Comparison of ENCODE assay signal across 1 cellular context in the genomic region with DNA sequence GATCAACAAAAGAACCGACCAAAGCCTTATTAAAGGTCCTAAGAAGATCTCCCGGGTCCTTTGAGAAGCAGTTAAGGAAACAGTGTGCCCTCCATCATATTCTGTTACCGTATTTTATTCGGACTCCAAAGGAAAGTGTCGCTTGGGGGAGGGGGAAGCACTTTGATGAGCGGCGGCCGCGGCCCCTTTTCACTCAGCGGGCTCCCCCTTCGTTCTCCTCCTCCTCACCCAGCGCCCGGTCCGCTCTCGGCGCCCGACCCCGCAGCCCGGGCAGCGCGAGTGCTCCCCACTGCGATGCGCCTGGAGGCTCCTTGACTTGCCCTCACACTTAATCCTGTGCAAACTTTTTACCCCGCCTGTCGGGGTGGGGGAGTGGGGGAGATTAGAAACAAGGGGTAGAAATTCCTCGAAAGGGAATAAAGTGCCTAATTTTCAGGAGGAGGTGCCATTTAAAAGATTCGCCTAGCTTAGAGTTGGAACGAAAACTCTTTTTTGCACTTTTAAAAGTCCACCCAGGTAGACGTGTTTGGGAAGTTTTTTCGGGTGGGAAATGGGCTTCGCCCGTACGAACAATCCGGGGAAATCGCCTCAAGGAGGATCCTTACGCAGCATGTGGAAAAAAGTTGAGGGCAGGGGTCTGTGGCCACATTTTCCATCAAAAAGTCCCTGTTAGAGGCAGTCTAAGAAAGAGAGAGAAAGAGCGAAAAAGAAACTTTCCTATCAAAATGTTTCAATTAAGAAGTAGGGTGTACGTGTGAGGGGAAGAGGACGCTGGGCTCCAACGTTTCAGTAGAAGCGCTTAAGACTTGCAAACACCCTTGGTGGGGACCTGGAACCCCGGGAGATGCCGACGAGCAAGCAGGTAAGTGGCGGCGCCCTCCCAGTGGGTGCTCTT.
TF ChIP-seq lines count a peak whose summit lies in the region.

No MANE protein-coding gene starts in this region.

TF ChIP-seq in HEK293, 187 proteins besides CTCF, POLR2A, EP300 and RAD21 (continued from another document and continues in another):
- TF ChIP-seq, protein P1, sequence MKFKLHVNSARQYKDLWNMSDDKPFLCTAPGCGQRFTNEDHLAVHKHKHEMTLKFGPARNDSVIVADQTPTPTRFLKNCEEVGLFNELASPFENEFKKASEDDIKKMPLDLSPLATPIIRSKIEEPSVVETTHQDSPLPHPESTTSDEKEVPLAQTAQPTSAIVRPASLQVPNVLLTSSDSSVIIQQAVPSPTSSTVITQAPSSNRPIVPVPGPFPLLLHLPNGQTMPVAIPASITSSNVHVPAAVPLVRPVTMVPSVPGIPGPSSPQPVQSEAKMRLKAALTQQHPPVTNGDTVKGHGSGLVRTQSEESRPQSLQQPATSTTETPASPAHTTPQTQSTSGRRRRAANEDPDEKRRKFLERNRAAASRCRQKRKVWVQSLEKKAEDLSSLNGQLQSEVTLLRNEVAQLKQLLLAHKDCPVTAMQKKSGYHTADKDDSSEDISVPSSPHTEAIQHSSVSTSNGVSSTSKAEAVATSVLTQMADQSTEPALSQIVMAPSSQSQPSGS (tag by site-specific recombination; IDR thresholded peaks at IDR 0.05; ENCODE audit: low read depth) = no peak
- TF ChIP-seq GLIS1 (tag by site-specific recombination; IDR thresholded peaks at IDR 0.05) = peak; percentile 57; the same call in 1 of the 2 replicates
- no peak for TF ChIP-seq ZNF473 (tag by site-specific recombination; IDR thresholded peaks at IDR 0.05)
- TF ChIP-seq RBAK (tag by site-specific recombination; IDR thresholded peaks at IDR 0.05) = no peak
- TF ChIP-seq KLF8 (tag by site-specific recombination; IDR thresholded peaks at IDR 0.05) = no peak
- TF ChIP-seq ZEB2 (tag by site-specific recombination; IDR thresholded peaks at IDR 0.05) = no peak
- no peak for TF ChIP-seq ZNF48 (tag by site-specific recombination; IDR thresholded peaks at IDR 0.05)
- TF ChIP-seq ZBTB20 (tag by site-specific recombination; IDR thresholded peaks at IDR 0.05) = peak; percentile 89; the same call in 1 of the 2 replicates
- no peak for TF ChIP-seq ZNF140 (tag by site-specific recombination; IDR thresholded peaks at IDR 0.05)
- TF ChIP-seq, protein P2, sequence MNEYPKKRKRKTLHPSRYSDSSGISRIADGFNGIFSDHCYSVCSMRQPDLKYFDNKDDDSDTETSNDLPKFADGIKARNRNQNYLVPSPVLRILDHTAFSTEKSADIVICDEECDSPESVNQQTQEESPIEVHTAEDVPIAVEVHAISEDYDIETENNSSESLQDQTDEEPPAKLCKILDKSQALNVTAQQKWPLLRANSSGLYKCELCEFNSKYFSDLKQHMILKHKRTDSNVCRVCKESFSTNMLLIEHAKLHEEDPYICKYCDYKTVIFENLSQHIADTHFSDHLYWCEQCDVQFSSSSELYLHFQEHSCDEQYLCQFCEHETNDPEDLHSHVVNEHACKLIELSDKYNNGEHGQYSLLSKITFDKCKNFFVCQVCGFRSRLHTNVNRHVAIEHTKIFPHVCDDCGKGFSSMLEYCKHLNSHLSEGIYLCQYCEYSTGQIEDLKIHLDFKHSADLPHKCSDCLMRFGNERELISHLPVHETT (tag by site-specific recombination; IDR thresholded peaks at IDR 0.05) = no peak
- TF ChIP-seq ZNF335 (tag by site-specific recombination; conservative IDR thresholded peaks at IDR 0.05) = peak; percentile 71
- TF ChIP-seq, protein P3, sequence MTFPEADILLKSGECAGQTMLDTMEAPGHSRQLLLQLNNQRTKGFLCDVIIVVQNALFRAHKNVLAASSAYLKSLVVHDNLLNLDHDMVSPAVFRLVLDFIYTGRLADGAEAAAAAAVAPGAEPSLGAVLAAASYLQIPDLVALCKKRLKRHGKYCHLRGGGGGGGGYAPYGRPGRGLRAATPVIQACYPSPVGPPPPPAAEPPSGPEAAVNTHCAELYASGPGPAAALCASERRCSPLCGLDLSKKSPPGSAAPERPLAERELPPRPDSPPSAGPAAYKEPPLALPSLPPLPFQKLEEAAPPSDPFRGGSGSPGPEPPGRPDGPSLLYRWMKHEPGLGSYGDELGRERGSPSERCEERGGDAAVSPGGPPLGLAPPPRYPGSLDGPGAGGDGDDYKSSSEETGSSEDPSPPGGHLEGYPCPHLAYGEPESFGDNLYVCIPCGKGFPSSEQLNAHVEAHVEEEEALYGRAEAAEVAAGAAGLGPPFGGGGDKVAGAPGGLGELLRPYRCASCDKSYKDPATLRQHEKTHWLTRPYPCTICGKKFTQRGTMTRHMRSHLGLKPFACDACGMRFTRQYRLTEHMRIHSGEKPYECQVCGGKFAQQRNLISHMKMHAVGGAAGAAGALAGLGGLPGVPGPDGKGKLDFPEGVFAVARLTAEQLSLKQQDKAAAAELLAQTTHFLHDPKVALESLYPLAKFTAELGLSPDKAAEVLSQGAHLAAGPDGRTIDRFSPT (tag by site-specific recombination; IDR thresholded peaks at IDR 0.05) = peak; percentile 34; the same call in 1 of the 2 replicates
- TF ChIP-seq ZNF133 (tag by site-specific recombination; IDR thresholded peaks at IDR 0.05) = no peak
- no peak for TF ChIP-seq WT1 (tag by site-specific recombination; IDR thresholded peaks at IDR 0.05)
- TF ChIP-seq MYNN (tag by site-specific recombination; IDR thresholded peaks at IDR 0.05; ENCODE audit: borderline replicate concordance) = no peak
- TF ChIP-seq ZNF394 (tag by site-specific recombination; IDR thresholded peaks at IDR 0.05; ENCODE audit: borderline replicate concordance) = no peak
- TF ChIP-seq, protein P4, sequence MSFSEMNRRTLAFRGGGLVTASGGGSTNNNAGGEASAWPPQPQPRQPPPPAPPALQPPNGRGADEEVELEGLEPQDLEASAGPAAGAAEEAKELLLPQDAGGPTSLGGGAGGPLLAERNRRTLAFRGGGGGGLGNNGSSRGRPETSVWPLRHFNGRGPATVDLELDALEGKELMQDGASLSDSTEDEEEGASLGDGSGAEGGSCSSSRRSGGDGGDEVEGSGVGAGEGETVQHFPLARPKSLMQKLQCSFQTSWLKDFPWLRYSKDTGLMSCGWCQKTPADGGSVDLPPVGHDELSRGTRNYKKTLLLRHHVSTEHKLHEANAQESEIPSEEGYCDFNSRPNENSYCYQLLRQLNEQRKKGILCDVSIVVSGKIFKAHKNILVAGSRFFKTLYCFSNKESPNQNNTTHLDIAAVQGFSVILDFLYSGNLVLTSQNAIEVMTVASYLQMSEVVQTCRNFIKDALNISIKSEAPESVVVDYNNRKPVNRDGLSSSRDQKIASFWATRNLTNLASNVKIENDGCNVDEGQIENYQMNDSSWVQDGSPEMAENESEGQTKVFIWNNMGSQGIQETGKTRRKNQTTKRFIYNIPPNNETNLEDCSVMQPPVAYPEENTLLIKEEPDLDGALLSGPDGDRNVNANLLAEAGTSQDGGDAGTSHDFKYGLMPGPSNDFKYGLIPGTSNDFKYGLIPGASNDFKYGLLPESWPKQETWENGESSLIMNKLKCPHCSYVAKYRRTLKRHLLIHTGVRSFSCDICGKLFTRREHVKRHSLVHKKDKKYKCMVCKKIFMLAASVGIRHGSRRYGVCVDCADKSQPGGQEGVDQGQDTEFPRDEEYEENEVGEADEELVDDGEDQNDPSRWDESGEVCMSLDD (tag by site-specific recombination; IDR thresholded peaks at IDR 0.05) = no peak
- no peak for TF ChIP-seq ZNF560 (tag by site-specific recombination; IDR thresholded peaks at IDR 0.05; ENCODE audit: borderline replicate concordance)
- TF ChIP-seq ZNF830 (tag by site-specific recombination; IDR thresholded peaks at IDR 0.05; ENCODE audit: low read depth) = no peak
- peak; percentile 57 for TF ChIP-seq ZIC2 (tag by site-specific recombination; IDR thresholded peaks at IDR 0.05)
- no peak for TF ChIP-seq ZNF510 (tag by site-specific recombination; IDR thresholded peaks at IDR 0.05; ENCODE audit: insufficient replicate concordance)
- no peak for TF ChIP-seq ZNF138 (tag by site-specific recombination; IDR thresholded peaks at IDR 0.05; ENCODE audit: borderline replicate concordance)
- no peak for TF ChIP-seq ZBTB7A (tag by site-specific recombination; IDR thresholded peaks at IDR 0.05; ENCODE audit: low read depth)
- no peak for TF ChIP-seq ZFP69B (tag by site-specific recombination; IDR thresholded peaks at IDR 0.05)
- no peak for TF ChIP-seq ZNF324 (tag by site-specific recombination; IDR thresholded peaks at IDR 0.05)
- TF ChIP-seq ZNF660 (tag by site-specific recombination; IDR thresholded peaks at IDR 0.05) = no peak
- TF ChIP-seq ZBTB8A (tag by site-specific recombination; IDR thresholded peaks at IDR 0.05) = peak; percentile 80
- TF ChIP-seq ZNF76 (tag by site-specific recombination; IDR thresholded peaks at IDR 0.05; ENCODE audit: borderline replicate concordance, low read depth) = no peak
- TF ChIP-seq REPIN1 (tag by site-specific recombination; IDR thresholded peaks at IDR 0.05; ENCODE audit: low read depth) = no peak
- no peak for TF ChIP-seq ZNF747 (tag by site-specific recombination; IDR thresholded peaks at IDR 0.05)
- TF ChIP-seq, protein P5, sequence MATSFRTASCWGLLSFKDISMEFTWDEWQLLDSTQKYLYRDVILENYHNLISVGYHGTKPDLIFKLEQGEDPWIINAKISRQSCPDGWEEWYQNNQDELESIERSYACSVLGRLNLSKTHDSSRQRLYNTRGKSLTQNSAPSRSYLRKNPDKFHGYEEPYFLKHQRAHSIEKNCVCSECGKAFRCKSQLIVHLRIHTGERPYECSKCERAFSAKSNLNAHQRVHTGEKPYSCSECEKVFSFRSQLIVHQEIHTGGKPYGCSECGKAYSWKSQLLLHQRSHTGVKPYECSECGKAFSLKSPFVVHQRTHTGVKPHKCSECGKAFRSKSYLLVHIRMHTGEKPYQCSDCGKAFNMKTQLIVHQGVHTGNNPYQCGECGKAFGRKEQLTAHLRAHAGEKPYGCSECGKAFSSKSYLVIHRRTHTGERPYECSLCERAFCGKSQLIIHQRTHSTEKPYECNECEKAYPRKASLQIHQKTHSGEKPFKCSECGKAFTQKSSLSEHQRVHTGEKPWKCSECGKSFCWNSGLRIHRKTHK (tag by site-specific recombination; IDR thresholded peaks at IDR 0.05) = no peak
- no peak for TF ChIP-seq ZNF658 (tag by site-specific recombination; IDR thresholded peaks at IDR 0.05)
- no peak for TF ChIP-seq ZNF707 (tag by site-specific recombination; IDR thresholded peaks at IDR 0.05)
- peak; percentile 69 for TF ChIP-seq ZFP3 (tag by site-specific recombination; IDR thresholded peaks at IDR 0.05; ENCODE audit: low read depth)
- TF ChIP-seq ZFP41 (tag by site-specific recombination; IDR thresholded peaks at IDR 0.05; ENCODE audit: borderline replicate concordance) = no peak
- TF ChIP-seq ZNF114 (tag by site-specific recombination; IDR thresholded peaks at IDR 0.05) = no peak
- TF ChIP-seq ZNF768 (tag by site-specific recombination; IDR thresholded peaks at IDR 0.05) = no peak
- TF ChIP-seq ZNF777 (tag by site-specific recombination; IDR thresholded peaks at IDR 0.05; ENCODE audit: borderline replicate concordance) = no peak
- no peak for TF ChIP-seq ZNF223 (tag by site-specific recombination; IDR thresholded peaks at IDR 0.05)
- no peak for TF ChIP-seq OVOL3 (tag by site-specific recombination; IDR thresholded peaks at IDR 0.05)
- TF ChIP-seq, protein P6, sequence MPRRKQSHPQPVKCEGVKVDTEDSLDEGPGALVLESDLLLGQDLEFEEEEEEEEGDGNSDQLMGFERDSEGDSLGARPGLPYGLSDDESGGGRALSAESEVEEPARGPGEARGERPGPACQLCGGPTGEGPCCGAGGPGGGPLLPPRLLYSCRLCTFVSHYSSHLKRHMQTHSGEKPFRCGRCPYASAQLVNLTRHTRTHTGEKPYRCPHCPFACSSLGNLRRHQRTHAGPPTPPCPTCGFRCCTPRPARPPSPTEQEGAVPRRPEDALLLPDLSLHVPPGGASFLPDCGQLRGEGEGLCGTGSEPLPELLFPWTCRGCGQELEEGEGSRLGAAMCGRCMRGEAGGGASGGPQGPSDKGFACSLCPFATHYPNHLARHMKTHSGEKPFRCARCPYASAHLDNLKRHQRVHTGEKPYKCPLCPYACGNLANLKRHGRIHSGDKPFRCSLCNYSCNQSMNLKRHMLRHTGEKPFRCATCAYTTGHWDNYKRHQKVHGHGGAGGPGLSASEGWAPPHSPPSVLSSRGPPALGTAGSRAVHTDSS (tag by site-specific recombination; IDR thresholded peaks at IDR 0.05) = peak; percentile 16; the same call in 1 of the 2 replicates
- TF ChIP-seq, protein P7, sequence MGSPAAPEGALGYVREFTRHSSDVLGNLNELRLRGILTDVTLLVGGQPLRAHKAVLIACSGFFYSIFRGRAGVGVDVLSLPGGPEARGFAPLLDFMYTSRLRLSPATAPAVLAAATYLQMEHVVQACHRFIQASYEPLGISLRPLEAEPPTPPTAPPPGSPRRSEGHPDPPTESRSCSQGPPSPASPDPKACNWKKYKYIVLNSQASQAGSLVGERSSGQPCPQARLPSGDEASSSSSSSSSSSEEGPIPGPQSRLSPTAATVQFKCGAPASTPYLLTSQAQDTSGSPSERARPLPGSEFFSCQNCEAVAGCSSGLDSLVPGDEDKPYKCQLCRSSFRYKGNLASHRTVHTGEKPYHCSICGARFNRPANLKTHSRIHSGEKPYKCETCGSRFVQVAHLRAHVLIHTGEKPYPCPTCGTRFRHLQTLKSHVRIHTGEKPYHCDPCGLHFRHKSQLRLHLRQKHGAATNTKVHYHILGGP (tag by site-specific recombination; IDR thresholded peaks at IDR 0.05) = peak; percentile 40; the same call in 1 of the 2 replicates
- TF ChIP-seq ZNF776 (tag by site-specific recombination; IDR thresholded peaks at IDR 0.05; ENCODE audit: borderline replicate concordance) = no peak
- no peak for TF ChIP-seq ZNF664 (tag by site-specific recombination; IDR thresholded peaks at IDR 0.05)
- 0 out of 2 replicates have a peak, but pooled peaks have one; percentile 24 for TF ChIP-seq ZNF610 (tag by site-specific recombination; IDR thresholded peaks at IDR 0.05; ENCODE audit: borderline replicate concordance)
- no peak for TF ChIP-seq ZNF670 (tag by site-specific recombination; IDR thresholded peaks at IDR 0.05; ENCODE audit: low read depth)
- TF ChIP-seq BCL11A (tag by site-specific recombination; IDR thresholded peaks at IDR 0.05; ENCODE audit: low read depth) = no peak
- TF ChIP-seq, protein P8, sequence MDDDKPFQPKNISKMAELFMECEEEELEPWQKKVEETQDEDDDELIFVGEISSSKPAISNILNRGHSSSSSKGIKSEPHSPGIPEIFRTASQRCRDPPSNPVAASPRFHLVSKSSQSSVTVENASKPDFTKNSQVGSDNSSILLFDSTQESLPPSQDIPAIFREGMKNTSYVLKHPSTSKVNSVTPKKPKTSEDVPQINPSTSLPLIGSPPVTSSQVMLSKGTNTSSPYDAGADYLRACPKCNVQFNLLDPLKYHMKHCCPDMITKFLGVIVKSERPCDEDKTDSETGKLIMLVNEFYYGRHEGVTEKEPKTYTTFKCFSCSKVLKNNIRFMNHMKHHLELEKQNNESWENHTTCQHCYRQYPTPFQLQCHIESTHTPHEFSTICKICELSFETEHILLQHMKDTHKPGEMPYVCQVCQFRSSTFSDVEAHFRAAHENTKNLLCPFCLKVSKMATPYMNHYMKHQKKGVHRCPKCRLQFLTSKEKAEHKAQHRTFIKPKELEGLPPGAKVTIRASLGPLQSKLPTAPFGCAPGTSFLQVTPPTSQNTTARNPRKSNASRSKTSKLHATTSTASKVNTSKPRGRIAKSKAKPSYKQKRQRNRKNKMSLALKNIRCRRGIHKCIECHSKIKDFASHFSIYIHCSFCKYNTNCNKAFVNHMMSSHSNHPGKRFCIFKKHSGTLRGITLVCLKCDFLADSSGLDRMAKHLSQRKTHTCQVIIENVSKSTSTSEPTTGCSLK (tag by site-specific recombination; IDR thresholded peaks at IDR 0.05) = no peak
- TF ChIP-seq ZNF623 (tag by site-specific recombination; IDR thresholded peaks at IDR 0.05) = no peak
- TF ChIP-seq MEIS1 (CRISPR knock-in tag; IDR thresholded peaks at IDR 0.05; ENCODE audit: borderline replicate concordance) = no peak
- TF ChIP-seq ZNF571 (tag by site-specific recombination; IDR thresholded peaks at IDR 0.05) = no peak
